ENCODE assay signal across 1 cellular context in the genomic region with DNA sequence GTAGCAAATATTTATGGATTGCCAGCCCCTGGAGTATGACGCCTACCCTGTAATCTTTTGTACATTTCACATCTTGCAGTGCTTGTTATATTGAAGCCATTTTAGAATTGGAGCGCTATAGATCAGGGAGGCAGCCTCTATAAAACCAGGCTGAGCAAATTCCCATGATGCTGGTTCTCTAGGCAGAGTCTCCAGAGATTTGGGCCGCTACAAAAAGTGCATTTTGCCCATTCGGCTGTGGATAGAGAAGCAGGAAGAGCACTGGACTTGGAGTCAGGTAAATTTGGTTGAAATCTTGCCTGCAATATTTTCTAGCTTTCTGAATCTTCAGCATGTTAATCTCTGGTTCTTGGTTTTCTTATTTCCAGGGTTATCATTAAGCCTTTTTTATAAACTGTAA.
TF ChIP-seq lines count a peak whose summit lies in the region.

No MANE protein-coding gene starts in this region.

TF ChIP-seq in H1, 55 proteins besides CTCF, POLR2A, EP300 and RAD21:
- TF ChIP-seq CBX8 (IDR thresholded peaks at IDR 0.05; ENCODE audit: borderline replicate concordance, low read depth, low read length) (no peak), SP4 (IDR thresholded peaks at IDR 0.05; ENCODE audit: low read length) (no peak), TCF12 (IDR thresholded peaks at IDR 0.05; ENCODE audit: low read depth, low read length) (no peak), SP2 (IDR thresholded peaks at IDR 0.05; ENCODE audit: low read length) (no peak), TBP (IDR thresholded peaks at IDR 0.05; ENCODE audit: low read depth, low read length) (no peak), JUND (IDR thresholded peaks at IDR 0.05; ENCODE audit: low read length) (no peak), KDM5A (IDR thresholded peaks at IDR 0.05; ENCODE audit: low read length) (no peak), RBBP5 (IDR thresholded peaks at IDR 0.05; ENCODE audit: borderline replicate concordance, low read depth, low read length) (no peak), NRF1 (IDR thresholded peaks at IDR 0.05; ENCODE audit: low read depth, low read length) (no peak), RFX5 (IDR thresholded peaks at IDR 0.05; ENCODE audit: borderline replicate concordance, low read depth, low read length) (no peak), EZH2 (IDR thresholded peaks at IDR 0.05; ENCODE audit: low read depth, low read length, severe bottlenecking) (no peak), EGR1 (IDR thresholded peaks at IDR 0.05; ENCODE audit: borderline replicate concordance, low read depth, low read length) (no peak), TAF1 (IDR thresholded peaks at IDR 0.05; ENCODE audit: low read depth, low read length) (no peak), CHD1 (IDR thresholded peaks at IDR 0.05; ENCODE audit: low read depth, low read length) (no peak), FOSL1 (IDR thresholded peaks at IDR 0.05; ENCODE audit: insufficient read depth, low read depth, low read length) (no peak), SRF (IDR thresholded peaks at IDR 0.05; ENCODE audit: low read depth, low read length) (no peak)
- TF ChIP-seq, protein P1, sequence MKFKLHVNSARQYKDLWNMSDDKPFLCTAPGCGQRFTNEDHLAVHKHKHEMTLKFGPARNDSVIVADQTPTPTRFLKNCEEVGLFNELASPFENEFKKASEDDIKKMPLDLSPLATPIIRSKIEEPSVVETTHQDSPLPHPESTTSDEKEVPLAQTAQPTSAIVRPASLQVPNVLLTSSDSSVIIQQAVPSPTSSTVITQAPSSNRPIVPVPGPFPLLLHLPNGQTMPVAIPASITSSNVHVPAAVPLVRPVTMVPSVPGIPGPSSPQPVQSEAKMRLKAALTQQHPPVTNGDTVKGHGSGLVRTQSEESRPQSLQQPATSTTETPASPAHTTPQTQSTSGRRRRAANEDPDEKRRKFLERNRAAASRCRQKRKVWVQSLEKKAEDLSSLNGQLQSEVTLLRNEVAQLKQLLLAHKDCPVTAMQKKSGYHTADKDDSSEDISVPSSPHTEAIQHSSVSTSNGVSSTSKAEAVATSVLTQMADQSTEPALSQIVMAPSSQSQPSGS (IDR thresholded peaks at IDR 0.05; ENCODE audit: low read length), result no peak
